In genomic region chr20:6680854-6681253, GRCh38 we compare ENCODE assay signal across 11 cellular contexts.
"Had no signal": no experiment of that assay in that cellular context is flagged by ENCODE, and none has a peak within 500 bp of the region (broad histone marks: within the 10 kb centered on the region; RNA-seq: fewer than 3 reads in every experiment).

No MANE protein-coding gene starts in this region.

- H3K4me3 ChIP-seq: psoas muscle, sigmoid colon, skin epidermis had no signal

- H3K27me3 ChIP-seq: foreskin keratinocyte, neutrophil, sigmoid colon had no signal

- H3K36me3 ChIP-seq: neutrophil, sigmoid colon had no signal

- DNase-seq: cortex of kidney; effector memory CD4-positive, alpha-beta T cell; foreskin keratinocyte; naive thymus-derived CD8-positive, alpha-beta T cell; psoas muscle; retina; sigmoid colon; stimulated activated naive CD4-positive, alpha-beta T cell; trophoblast cell had no signal

- H3K4me1 ChIP-seq: foreskin keratinocyte, psoas muscle, sigmoid colon had no signal

- ATAC-seq: foreskin keratinocyte; naive thymus-derived CD8-positive, alpha-beta T cell; psoas muscle had no signal

- H3K9me3 ChIP-seq: neutrophil, psoas muscle, sigmoid colon had no signal

- H3K27ac ChIP-seq: foreskin keratinocyte, neutrophil, psoas muscle, sigmoid colon, skin epidermis had no signal
